8 cellular contexts compared by ENCODE assay signal in the genomic region with DNA sequence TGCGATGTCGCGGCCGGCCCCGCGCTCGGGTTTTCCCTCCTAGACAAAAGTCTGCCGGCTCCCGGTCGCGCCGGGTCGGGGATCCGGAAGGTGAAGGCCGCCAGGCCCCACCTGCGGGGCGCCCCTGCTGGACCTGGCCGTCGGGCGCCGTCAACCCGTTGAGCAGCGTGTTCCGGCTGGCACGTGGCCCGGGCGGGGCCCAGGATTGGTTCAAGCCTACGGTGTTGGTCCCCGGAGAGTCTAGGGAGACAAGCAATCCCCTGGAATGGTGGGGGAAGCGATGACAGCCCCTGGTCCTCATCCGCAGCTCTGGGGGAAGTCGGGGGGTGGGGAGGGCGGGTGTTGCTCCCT.
DNase-seq lines count a peak whose midpoint lies in the region; ATAC-seq lines count a peak whose summit lies in the region.
"Not testable (repeated sequence)": the region's sequence is repeated elsewhere in the genome, so short reads cannot be mapped to it uniquely, and the experiment has no call there.

No MANE protein-coding gene starts in this region.

- H3K4me3 Mint-ChIP-seq in activated T-cell treated with anti-CD3 and anti-CD28 coated beads, Interleukin-2, amount 50 U/mL, for 4 hours; stimulated activated naive CD8-positive, alpha-beta T cell treated with anti-CD3 and anti-CD28 coated beads, Interleukin-15, amount 100 ng/mL, for 72 hours: not testable (repeated sequence)

- not testable (repeated sequence) for H3K9me3 Mint-ChIP-seq in activated T-cell treated with anti-CD3 and anti-CD28 coated beads, Interleukin-2, amount 50 U/mL, for 4 hours; stimulated activated naive CD8-positive, alpha-beta T cell treated with anti-CD3 and anti-CD28 coated beads, Interleukin-15, amount 100 ng/mL, for 72 hours

- ATAC-seq in GM18511 (IDR thresholded peaks at IDR 0.05; ENCODE audit: unreplicated experiment) (peak; percentile 81), GM19438 (IDR thresholded peaks at IDR 0.05; ENCODE audit: low read depth, unreplicated experiment) (peak; percentile 73), GM21825 (IDR thresholded peaks at IDR 0.05; ENCODE audit: unreplicated experiment) (peak; percentile 72), HG03025 (IDR thresholded peaks at IDR 0.05; ENCODE audit: low FRiP score, unreplicated experiment) (peak; percentile 35), HG03460 (IDR thresholded peaks at IDR 0.05; ENCODE audit: unreplicated experiment) (peak; percentile 82), left lobe of liver (peak; percentile 67)
- peak; percentile 82 for ATAC-seq in activated T-cell treated with anti-CD3 and anti-CD28 coated beads, Interleukin-2, amount 50 U/mL, for 4 hours
- peak; percentile 93 for ATAC-seq in stimulated activated naive CD8-positive, alpha-beta T cell treated with anti-CD3 and anti-CD28 coated beads, Interleukin-15, amount 100 ng/mL, for 72 hours

- H3K27me3 Mint-ChIP-seq in activated T-cell treated with anti-CD3 and anti-CD28 coated beads, Interleukin-2, amount 50 U/mL, for 4 hours (ENCODE audit: low read depth); stimulated activated naive CD8-positive, alpha-beta T cell treated with anti-CD3 and anti-CD28 coated beads, Interleukin-15, amount 100 ng/mL, for 72 hours: not testable (repeated sequence)

- H3K27ac Mint-ChIP-seq in stimulated activated naive CD8-positive, alpha-beta T cell treated with anti-CD3 and anti-CD28 coated beads, Interleukin-15, amount 100 ng/mL, for 72 hours = not testable (repeated sequence)

- not testable (repeated sequence) for H3K4me1 Mint-ChIP-seq in activated T-cell treated with anti-CD3 and anti-CD28 coated beads, Interleukin-2, amount 50 U/mL, for 4 hours (ENCODE audit: low read depth); stimulated activated naive CD8-positive, alpha-beta T cell treated with anti-CD3 and anti-CD28 coated beads, Interleukin-15, amount 100 ng/mL, for 72 hours

- not testable (repeated sequence) for H3K36me3 Mint-ChIP-seq in activated T-cell treated with anti-CD3 and anti-CD28 coated beads, Interleukin-2, amount 50 U/mL, for 4 hours (ENCODE audit: insufficient read depth)

- DNase-seq in activated T-cell treated with anti-CD3 and anti-CD28 coated beads, Interleukin-2, amount 50 U/mL, for 4 hours; left lobe of liver (ENCODE audit: low spot score); stimulated activated naive CD8-positive, alpha-beta T cell treated with anti-CD3 and anti-CD28 coated beads, Interleukin-15, amount 100 ng/mL, for 72 hours: not testable (repeated sequence)

Comparison
In these comparisons a context has a peak if more than half of its experiments do, and no peak if none do; other contexts are left out.
1. ATAC-seq: peak in every context shown above with its lines; median percentile 93 in stimulated activated naive CD8-positive, alpha-beta T cell treated with anti-CD3 and anti-CD28 coated beads, Interleukin-15, amount 100 ng/mL, for 72 hours; 82 in HG03460; 82 in activated T-cell treated with anti-CD3 and anti-CD28 coated beads, Interleukin-2, amount 50 U/mL, for 4 hours; 81 in GM18511; 73 in GM19438; 72 in GM21825; 67 in left lobe of liver; 35 in HG03025.